In genomic region chr10:70186571-70186970, GRCh38 we compare ENCODE assay signal across 1 cellular context.
TF ChIP-seq lines count a peak whose summit lies in the region.

No MANE protein-coding gene starts in this region.

TF ChIP-seq in SK-N-SH, 30 proteins besides CTCF, POLR2A, EP300 and RAD21 (continued from another document):
- TF ChIP-seq MAX (IDR thresholded peaks at IDR 0.05; ENCODE audit: low read depth) (no peak), TAF1 (IDR thresholded peaks at IDR 0.05; ENCODE audit: borderline replicate concordance, low read depth, low read length) (no peak), TEAD4 (IDR thresholded peaks at IDR 0.05; ENCODE audit: borderline replicate concordance, insufficient read depth) (no peak), NFIC (IDR thresholded peaks at IDR 0.05; ENCODE audit: borderline replicate concordance) (peak; percentile 15; the same call in 1 of the 2 replicates), MEF2A (IDR thresholded peaks at IDR 0.05; ENCODE audit: borderline replicate concordance, low read depth) (no peak), EZH2phosphoT487 (IDR thresholded peaks at IDR 0.05; ENCODE audit: borderline replicate concordance, low read depth) (no peak), FOSL2 (IDR thresholded peaks at IDR 0.05; ENCODE audit: borderline replicate concordance, low read depth) (0 out of 2 replicates have a peak, but pooled peaks have one; percentile 21)
